In genomic region chrX:3743821-3744439, GRCh38 we compare ENCODE assay signal across 1 cellular context.
TF ChIP-seq lines count a peak whose summit lies in the region.

No MANE protein-coding gene starts in this region.

TF ChIP-seq in GM23338, 12 proteins besides CTCF, POLR2A, EP300 and RAD21 (continued from another document):
- TF ChIP-seq ZNF462 (CRISPR knock-in tag; IDR thresholded peaks at IDR 0.05) = no peak
TF ChIP-seq in GM23338: peak in this region for 0.
